8 cellular contexts compared by ENCODE assay signal in genomic region chr7:116984917-116985316, GRCh38. TPM values are rescaled to one million over a fixed set of nuclear protein-coding genes. Genes with fewer than 3 reads are reported as not detected.
DNase-seq lines count a peak whose midpoint lies in the region; ATAC-seq and TF ChIP-seq lines count a peak whose summit lies in the region.

No MANE protein-coding gene starts in this region.

- TF ChIP-seq EP300 in transverse colon (IDR thresholded peaks at IDR 0.05; ENCODE audit: low read depth) = no peak

- TF ChIP-seq CTCF in WERI-Rb-1 (IDR thresholded peaks at IDR 0.05; ENCODE audit: low read depth, low read length) = 0 out of 2 replicates have a peak, but pooled peaks have one; percentile 15
- peak; percentile 57 to 70 (median 59) for TF ChIP-seq CTCF in transverse colon (IDR thresholded peaks at IDR 0.05)

- H3K36me3 ChIP-seq in WERI-Rb-1 (no peaks in the 10 kb centered on the region), transverse colon (no peaks in the 10 kb centered on the region)

- no peak overlapping the region for H3K4me3 ChIP-seq in WERI-Rb-1 (ENCODE audit: low read depth, low read length)
- no peak overlapping the region for H3K4me3 ChIP-seq in transverse colon

- no peaks in the 10 kb centered on the region for H3K9me3 ChIP-seq in WERI-Rb-1 (ENCODE audit: severe bottlenecking)
- no peaks in the 10 kb centered on the region for H3K9me3 ChIP-seq in transverse colon

- DNase-seq in ELR (ENCODE audit: low read depth) (peak; percentile 53), NCI-H1417 treated with DMSO at 0.1 percent for 48 hours (lab: John Stamatoyannopoulos, UW) (peak; percentile 17), WERI-Rb-1 (no peak), iPS-NIHi11 (ENCODE audit: low spot score) (peak; percentile 49), transverse colon (no peak), NCI-H128 (lab: John Stamatoyannopoulos, UW; ENCODE audit: unreplicated experiment) (no peak)
- DNase-seq in stimulated activated CD4-positive, alpha-beta T cell treated with anti-CD3 and anti-CD28 coated beads, Interleukin-2, amount 100 ng/mL, for 48 hours = no peak

- peaks cover 86% of the 10 kb centered on the region for H3K27me3 ChIP-seq in WERI-Rb-1 (ENCODE audit: insufficient read depth, low read depth, severe bottlenecking)
- H3K27me3 ChIP-seq in transverse colon = no peaks in the 10 kb centered on the region

- no peak overlapping the region for H3K27ac ChIP-seq in WERI-Rb-1
- H3K27ac ChIP-seq in transverse colon = no peak overlapping the region

- TF ChIP-seq POLR2A in transverse colon (IDR thresholded peaks at IDR 0.05) = no peak

- ATAC-seq in GM21825 (IDR thresholded peaks at IDR 0.05; ENCODE audit: unreplicated experiment) = peak; percentile 50

- WGBS in transverse colon (ENCODE audit: low coverage in 1 of 2), 2 donors = 78 to 81% methylated on average over 2 of the region's 2 CpGs

- intact Hi-C loops in transverse colon (cut with DNase I; ENCODE audit: low total_unique reads) = loop anchor here (5.0 kb wide), 2 partner anchors 53 to 132 kb away; no protein-coding TSS in a partner anchor

- in situ Hi-C loops in transverse colon (cut with MboI; ENCODE audit: low pct_ligation_motif_present in 1 of 4, low pct_unique_long_range_greater_than_20kb in 1 of 4, low sequenced_read_pairs in 3 of 4) = loop anchor here (5.0 to 10.0 kb wide), 3 partner anchors 132 to 140 kb away; no protein-coding TSS in a partner anchor

- H3K4me1 ChIP-seq in transverse colon = no peaks in the 10 kb centered on the region

RNA-seq across cellular contexts. Expression of gene ST7, which starts 31.6 kb away (rescaled TPM):
- total RNA-seq in transverse colon = 10 to 100 TPM in 3 of 4 donors, 1 to 10 TPM in 1; 7.2 to 47.9 (median 19.1) TPM

Comparison
In these comparisons a context has a peak if more than half of its experiments do, and no peak if none do; other contexts are left out.
1. DNase-seq: peak in ELR (single experiment), NCI-H1417 treated with DMSO at 0.1 percent for 48 hours (single experiment) and iPS-NIHi11 (single experiment); none in WERI-Rb-1 (single experiment), transverse colon (single experiment), NCI-H128 (single experiment) and stimulated activated CD4-positive, alpha-beta T cell treated with anti-CD3 and anti-CD28 coated beads, Interleukin-2, amount 100 ng/mL, for 48 hours (0 of 2).